In genomic region chr11:8963569-8964323, GRCh38 we compare ENCODE assay signal across 8 cellular contexts. TPM values are rescaled to one million over a fixed set of nuclear protein-coding genes. Genes with fewer than 3 reads are reported as not detected.
DNase-seq lines count a peak whose midpoint lies in the region; ATAC-seq and TF ChIP-seq lines count a peak whose summit lies in the region.

No MANE protein-coding gene starts in this region.

- no peaks in the 10 kb centered on the region for H3K9me3 ChIP-seq in left lung

- TF ChIP-seq CTCF in choroid plexus epithelial cell (conservative IDR thresholded peaks at IDR 0.05; ENCODE audit: low read depth, low read length) (no peak), left lung (IDR thresholded peaks at IDR 0.05) (no peak)

- H3K27me3 ChIP-seq in ACC112 (ENCODE audit: insufficient read depth, low read length) = no peaks in the 10 kb centered on the region
- no peaks in the 10 kb centered on the region for H3K27me3 ChIP-seq in left lung

- ATAC-seq in GM18867 (IDR thresholded peaks at IDR 0.05; ENCODE audit: unreplicated experiment) = peak; percentile 70
- peak; percentile 62 for ATAC-seq in HG03108 (IDR thresholded peaks at IDR 0.05; ENCODE audit: unreplicated experiment)
- ATAC-seq in left lung = peak; percentile 80

- peaks cover 29% of the 10 kb centered on the region for H3K4me1 ChIP-seq in ACC112 (ENCODE audit: control insufficient read depth, insufficient read depth, low read length, unreplicated experiment)
- peaks cover 18 to 59% of the 10 kb centered on the region in 2 donors for H3K4me1 ChIP-seq in left lung

- H3K27ac ChIP-seq in ACC112 (ENCODE audit: low read depth, low read length) (peak overlapping the region; percentile 77), left lung (peak overlapping the region; percentile 96 to 98)

- H3K79me2 ChIP-seq in ACC112 (ENCODE audit: control insufficient read depth, insufficient read depth, low read length, unreplicated experiment) = peaks cover 34% of the 10 kb centered on the region

- peak; percentile 82 for DNase-seq in NCI-H2171 treated with DMSO at 0.1 percent for 48 hours (lab: John Stamatoyannopoulos, UW)
- peak; percentile 64 to 68 for DNase-seq in activated CD4-positive, alpha-beta T cell treated with anti-CD3 and anti-CD28 coated beads for 24 hours (ENCODE audit: low read depth in 2 of 2)
- peak; percentile 65 for DNase-seq in choroid plexus epithelial cell (ENCODE audit: low read depth)
- peak; percentile 87 to 95 for DNase-seq in left lung
- peak; percentile 36 to 54 (median 38) for DNase-seq in stimulated activated CD4-positive, alpha-beta T cell treated with anti-CD3 and anti-CD28 coated beads, TNF-alpha, amount 100 ng/mL, for 1 hour (ENCODE audit: low read depth in 3 of 3, low spot score in 1 of 3)

- peak overlapping the region; percentile 54 for H2AFZ ChIP-seq in ACC112 (ENCODE audit: low read length, unreplicated experiment)

- H3K36me3 ChIP-seq in ACC112 (ENCODE audit: insufficient read depth, low read length) (no peaks in the 10 kb centered on the region), left lung (no peaks in the 10 kb centered on the region)

- intact Hi-C loops in left lung (cut with DNase I) = no loop called here

- H3K4me3 ChIP-seq in ACC112 (ENCODE audit: low read depth, low read length) (peak overlapping the region; percentile 82), choroid plexus epithelial cell (ENCODE audit: low read depth, low read length) (peak overlapping the region; percentile 94), left lung (peak overlapping the region; percentile 81 to 85)

RNA-seq across cellular contexts. Expression of gene TMEM9B, which starts 0.5 kb away (rescaled TPM):
- total RNA-seq in left lung = 10 to 100 TPM; 54.2 to 61.7 TPM

RNA-seq across cellular contexts. Expression of gene ASCL3, which starts 20.9 kb away (rescaled TPM):
- total RNA-seq in left lung = not detected

RNA-seq across cellular contexts. Expression of gene C11orf16, which starts 31.0 kb away (rescaled TPM):
- 1 to 10 TPM in 1 of 2 donors, not detected in 1; 2.0 TPM for total RNA-seq in left lung

RNA-seq across cellular contexts. Expression of gene NRIP3, which starts 40.1 kb away (rescaled TPM):
- total RNA-seq in left lung = 1 to 10 TPM; 1.1 to 2.3 TPM

RNA-seq across cellular contexts. Expression of gene AKIP1, which starts 52.8 kb away (rescaled TPM):
- 10 to 100 TPM; 23.2 to 29.1 TPM for total RNA-seq in left lung

Comparison
In these comparisons a context has a peak if more than half of its experiments do, and no peak if none do; other contexts are left out.
1. Peak in every context shown above with its lines: DNase-seq, ATAC-seq, H3K4me3 ChIP-seq and H3K27ac ChIP-seq.
2. DNase-seq: peak in every context shown above with its lines; median percentile 91 in left lung; 82 in NCI-H2171 treated with DMSO at 0.1 percent for 48 hours; 66 in activated CD4-positive, alpha-beta T cell treated with anti-CD3 and anti-CD28 coated beads for 24 hours; 65 in choroid plexus epithelial cell; 38 in stimulated activated CD4-positive, alpha-beta T cell treated with anti-CD3 and anti-CD28 coated beads, TNF-alpha, amount 100 ng/mL, for 1 hour.